9 cellular contexts compared by ENCODE assay signal in genomic region chrX:121308276-121308805, GRCh38.
DNase-seq lines count a peak whose midpoint lies in the region; ATAC-seq, FAIRE-seq and TF ChIP-seq lines count a peak whose summit lies in the region.
"Had no signal": no experiment of that assay in that cellular context is flagged by ENCODE, and none has a peak within 500 bp of the region (broad histone marks: within the 10 kb centered on the region; RNA-seq: fewer than 3 reads in every experiment).

No MANE protein-coding gene starts in this region.

- H3K27ac ChIP-seq in OCI-LY7 (ENCODE audit: low read depth, low read length, poor library complexity, severe bottlenecking) (no peak overlapping the region), astrocyte (ENCODE audit: low read depth, low read length) (peak overlapping the region; percentile 12), lower lobe of right lung (no peak overlapping the region)

- intact Hi-C loops in OCI-LY7 (cut with micrococcal nuclease; ENCODE audit: unreplicated experiment) (loop anchor here (1.0 kb wide), 1 partner anchor 263 kb away; no protein-coding TSS in a partner anchor), lower lobe of right lung (cut with DNase I) (no loop called here)

- peak overlapping the region; percentile 98 for H3K27ac Mint-ChIP-seq in astrocyte (ENCODE audit: unreplicated experiment)

- H3K9me2 ChIP-seq in OCI-LY7 (ENCODE audit: insufficient read depth, low read length): no peaks in the 10 kb centered on the region

- CTCF ChIA-PET in OCI-LY7 (lab: Charles Lee; ENCODE audit: unreplicated experiment): no interaction called here

- DNase-seq in DMS53 (lab: John Stamatoyannopoulos, UW) (peak; percentile 65), OCI-LY7 (ENCODE audit: low spot score) (peak; percentile 45), astrocyte (ENCODE audit: low read depth) (peak; percentile 86), lower lobe of right lung (no peak), superior temporal gyrus (ENCODE audit: extremely low spot score) (peak; percentile 59), DMS79 treated with DMSO at 0.1 percent for 48 hours (lab: John Stamatoyannopoulos, UW) (no peak)

- no peak overlapping the region for H2AFZ ChIP-seq in OCI-LY7 (ENCODE audit: low read length)
- H2AFZ ChIP-seq in astrocyte (ENCODE audit: low read depth, low read length): peak overlapping the region; percentile 18

- H3K9me3 ChIP-seq in OCI-LY7 (ENCODE audit: low read length): no peaks in the 10 kb centered on the region
- H3K9me3 ChIP-seq in astrocyte (ENCODE audit: insufficient read depth, low read depth, low read length): no peaks in the 10 kb centered on the region
- no peaks in the 10 kb centered on the region for H3K9me3 ChIP-seq in lower lobe of right lung

- H3K9ac ChIP-seq in astrocyte (ENCODE audit: low read length): no peak overlapping the region

- H3K4me1 ChIP-seq in OCI-LY7 (ENCODE audit: insufficient read depth, low read length, poor library complexity, severe bottlenecking) (no peaks in the 10 kb centered on the region), astrocyte (ENCODE audit: insufficient read depth, low read length) (no peaks in the 10 kb centered on the region), lower lobe of right lung (no peaks in the 10 kb centered on the region)

- peaks cover 13% of the 10 kb centered on the region for H3K4me1 Mint-ChIP-seq in astrocyte (ENCODE audit: low read depth, unreplicated experiment)

- POLR2A ChIA-PET in OCI-LY7 (lab: Charles Lee): no interaction called here

- ATAC-seq in GM19324 (IDR thresholded peaks at IDR 0.05; ENCODE audit: low FRiP score, unreplicated experiment): peak; percentile 52
- peak; percentile 74 for ATAC-seq in HG03159 (IDR thresholded peaks at IDR 0.05; ENCODE audit: unreplicated experiment)
- ATAC-seq in lower lobe of right lung: peak in 1 of 2 donors; percentile 41

- peak; percentile 72 for TF ChIP-seq CTCF in OCI-LY7 (conservative IDR thresholded peaks at IDR 0.05; ENCODE audit: low read length)
- TF ChIP-seq CTCF in astrocyte (IDR thresholded peaks at IDR 0.05; ENCODE audit: insufficient read depth, low read depth, low read length): peak; percentile 38
- peak; percentile 27 for TF ChIP-seq CTCF in lower lobe of right lung (IDR thresholded peaks at IDR 0.05)

- H3K9me3 Mint-ChIP-seq in astrocyte (ENCODE audit: unreplicated experiment): no peaks in the 10 kb centered on the region
- H3K9me3 Mint-ChIP-seq: T-cell had no signal

- H3K36me3 ChIP-seq in OCI-LY7 (ENCODE audit: insufficient read depth, low read length): no peaks in the 10 kb centered on the region
- no peaks in the 10 kb centered on the region for H3K36me3 ChIP-seq in astrocyte (ENCODE audit: insufficient read depth, low read length)
- H3K36me3 ChIP-seq in lower lobe of right lung: no peaks in the 10 kb centered on the region

- no peaks in the 10 kb centered on the region for H3K36me3 Mint-ChIP-seq in astrocyte (ENCODE audit: low read depth, unreplicated experiment)
- H3K36me3 Mint-ChIP-seq: T-cell had no signal

- no TSS peak for BruUV-seq in OCI-LY7 (replicated peaks; lab: Mats Ljungman, UMichigan)

- no peaks in the 10 kb centered on the region for H3K27me3 Mint-ChIP-seq in astrocyte (ENCODE audit: low read depth, unreplicated experiment)

- H3K27me3 ChIP-seq in astrocyte (ENCODE audit: insufficient read depth, low read length) (no peaks in the 10 kb centered on the region), lower lobe of right lung (ENCODE audit: low read depth) (no peaks in the 10 kb centered on the region)

- H3K4me3 ChIP-seq in OCI-LY7 (ENCODE audit: low read depth, low read length, poor library complexity, severe bottlenecking): no peak overlapping the region
- H3K4me3 ChIP-seq in astrocyte (ENCODE audit: insufficient read depth, low read depth, low read length): no peak overlapping the region
- no peak overlapping the region for H3K4me3 ChIP-seq in lower lobe of right lung

- no peak overlapping the region for H3K4me3 Mint-ChIP-seq in astrocyte (ENCODE audit: unreplicated experiment)

- H4K20me1 ChIP-seq in OCI-LY7 (ENCODE audit: insufficient read depth, low read length) (no peaks in the 10 kb centered on the region), astrocyte (ENCODE audit: insufficient read depth, low read length) (no peaks in the 10 kb centered on the region)

- H3K4me2 ChIP-seq in OCI-LY7 (ENCODE audit: low read length) (no peak overlapping the region), astrocyte (ENCODE audit: low read length) (peak overlapping the region; percentile 52)

- peak; percentile 97 for FAIRE-seq in astrocyte (lab: Jason Lieb, UNC)

- H3K79me2 ChIP-seq in OCI-LY7 (ENCODE audit: insufficient read depth, low read depth, low read length) (no peaks in the 10 kb centered on the region), astrocyte (ENCODE audit: insufficient read depth, low read length) (no peaks in the 10 kb centered on the region)

Comparison
In these comparisons a context has a peak if more than half of its experiments do, and no peak if none do; other contexts are left out.
1. DNase-seq: peak in DMS53 (single experiment), OCI-LY7 (single experiment), astrocyte (single experiment) and superior temporal gyrus (single experiment); none in lower lobe of right lung (single experiment) and DMS79 treated with DMSO at 0.1 percent for 48 hours (single experiment).
2. Peak in every context shown above with its lines, with median percentiles within 50 percentile points of each other: CTCF ChIP-seq.